15 cellular contexts compared by ENCODE assay signal in the genomic region with DNA sequence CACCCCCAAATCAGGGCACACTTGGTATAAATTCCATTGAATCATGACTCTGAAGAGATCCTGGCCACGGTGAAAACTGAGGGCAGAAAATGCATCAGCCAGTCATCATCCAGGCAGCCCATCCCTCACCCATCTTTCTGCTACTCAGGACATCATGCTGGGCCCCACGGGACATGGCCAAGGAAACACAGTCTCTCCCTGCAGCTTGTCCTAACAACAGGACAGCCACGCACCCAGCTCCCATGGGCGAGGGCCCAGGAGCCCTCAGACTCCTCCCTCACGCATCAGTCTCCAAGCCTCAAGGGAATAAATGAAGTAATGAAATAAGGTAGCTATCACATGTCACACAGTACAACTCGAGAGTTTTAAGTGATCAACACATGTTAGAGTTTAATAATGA. TPM values are rescaled to one million over a fixed set of nuclear protein-coding genes. Genes with fewer than 3 reads are reported as not detected.
DNase-seq lines count a peak whose midpoint lies in the region; ATAC-seq and TF ChIP-seq lines count a peak whose summit lies in the region.
"Had no signal": no experiment of that assay in that cellular context is flagged by ENCODE, and none has a peak within 500 bp of the region (broad histone marks: within the 10 kb centered on the region; RNA-seq: fewer than 3 reads in every experiment).

No MANE protein-coding gene starts in this region.

- peak overlapping the region; percentile 85 for H3K27ac ChIP-seq in naive thymus-derived CD4-positive, alpha-beta T cell (ENCODE audit: low read depth, low read length)
- H3K27ac ChIP-seq in PC-3 (ENCODE audit: low read length) = no peak overlapping the region
- H3K27ac ChIP-seq: transverse colon had no signal

- ATAC-seq in naive thymus-derived CD4-positive, alpha-beta T cell = no peak
- no peak for ATAC-seq in PC-3
- no peak for ATAC-seq in HG03460 (IDR thresholded peaks at IDR 0.05; ENCODE audit: unreplicated experiment)

- no peaks in the 10 kb centered on the region for H4K20me1 ChIP-seq in PC-3 (ENCODE audit: low read length)

- no peaks in the 10 kb centered on the region for H3K9me3 ChIP-seq in naive thymus-derived CD4-positive, alpha-beta T cell (ENCODE audit: control insufficient read depth in 2 of 3, low read length in 3 of 3)
- H3K9me3 ChIP-seq in PC-3 (ENCODE audit: low read length) = no peaks in the 10 kb centered on the region
- H3K9me3 ChIP-seq: HAP-1, sigmoid colon, transverse colon had no signal

- no peak overlapping the region for H3K4me2 ChIP-seq in PC-3 (ENCODE audit: low read length)

- H3K9me3 Mint-ChIP-seq in naive thymus-derived CD4-positive, alpha-beta T cell = no peaks in the 10 kb centered on the region

- H3K4me1 Mint-ChIP-seq in naive thymus-derived CD4-positive, alpha-beta T cell = peaks cover 19 to 66% (median 62%) of the 10 kb centered on the region in 7 donors

- peak overlapping the region; percentile 88 to 99 (median 96) for H3K27ac Mint-ChIP-seq in naive thymus-derived CD4-positive, alpha-beta T cell

- no peaks in the 10 kb centered on the region for H3K27me3 Mint-ChIP-seq in naive thymus-derived CD4-positive, alpha-beta T cell

- H3K36me3 ChIP-seq in naive thymus-derived CD4-positive, alpha-beta T cell (ENCODE audit: control insufficient read depth in 2 of 3, insufficient read depth in 3 of 3, low read length in 3 of 3) = peaks cover 0 to 16% (median 0%) of the 10 kb centered on the region in 3 experiments
- no peaks in the 10 kb centered on the region for H3K36me3 ChIP-seq in PC-3 (ENCODE audit: low read depth, low read length)
- H3K36me3 ChIP-seq: HAP-1, sigmoid colon, transverse colon had no signal

- CTCF ChIA-PET in GM10248 (lab: Yijun Ruan, JAX) (interaction anchor here (0.8 to 15.9 kb wide), 9 partner anchors 13 to 117 kb away, joined by 3 to 509 read pairs (median 38); a partner anchor contains a TSS), PC-3 (lab: Charles Lee) (interaction anchor here (0.6 to 1.5 kb wide), 3 partner anchors 8 to 115 kb away, joined by 3 to 13 read pairs (median 3); no protein-coding TSS in a partner anchor)
- CTCF ChIA-PET in naive thymus-derived CD4-positive, alpha-beta T cell (lab: Charles Lee) = interaction anchor here (0.9 to 12.7 kb wide), 8 partner anchors 11 to 321 kb away, joined by 3 to 315 read pairs (median 11); a partner anchor contains a TSS

- H3K4me1 ChIP-seq in naive thymus-derived CD4-positive, alpha-beta T cell (ENCODE audit: control insufficient read depth in 2 of 2, insufficient read depth in 2 of 2, low read length in 2 of 2) = peaks cover 8 to 32% of the 10 kb centered on the region in 2 donors
- H3K4me1 ChIP-seq in PC-3 (ENCODE audit: insufficient read depth, low read length) = peaks cover 3% of the 10 kb centered on the region; the same call in 1 of the 2 replicates
- H3K4me1 ChIP-seq: HAP-1 had no signal

- H3K36me3 Mint-ChIP-seq in naive thymus-derived CD4-positive, alpha-beta T cell = peaks cover 0 to 26% (median 21%) of the 10 kb centered on the region in 5 donors

- TF ChIP-seq CTCF in GM10248 (IDR thresholded peaks at IDR 0.05; ENCODE audit: control extremely low read depth, extremely low read depth, low read depth, missing control alignments) = no peak
- TF ChIP-seq CTCF in PC-3 (conservative IDR thresholded peaks at IDR 0.05; ENCODE audit: low read depth, low read length) = no peak

- H3K9me2 ChIP-seq in PC-3 (replicated peaks; ENCODE audit: low read length) = no peaks in the 10 kb centered on the region

- no TSS peak for BruUV-seq in PC-3 (replicated peaks; lab: Mats Ljungman, UMichigan)

- no peaks in the 10 kb centered on the region for H3K79me2 ChIP-seq in PC-3 (ENCODE audit: low read length)

- no peaks in the 10 kb centered on the region for H3K27me3 ChIP-seq in naive thymus-derived CD4-positive, alpha-beta T cell (ENCODE audit: control insufficient read depth in 2 of 2, insufficient read depth in 2 of 2, low read length in 2 of 2)
- no peaks in the 10 kb centered on the region for H3K27me3 ChIP-seq in PC-3 (ENCODE audit: low read length)
- H3K27me3 ChIP-seq: sigmoid colon, transverse colon had no signal

- peak; percentile 52 for DNase-seq in NCI-H2107 treated with DMSO at 0.1 percent for 48 hours (lab: John Stamatoyannopoulos, UW; ENCODE audit: unreplicated experiment)
- DNase-seq in NCI-H2107 (lab: John Stamatoyannopoulos, UW) = no peak
- DNase-seq in GM10248 (ENCODE audit: extremely low spot score) = peak; percentile 3
- peak; percentile 51 for DNase-seq in activated CD8-positive, alpha-beta memory T cell treated with anti-CD3 and anti-CD28 coated beads, Interleukin-2, amount 50 U/mL, for 48 hours
- DNase-seq in naive thymus-derived CD4-positive, alpha-beta T cell = peak in 2 of 9 donors; percentile 17 to 30
- no peak for DNase-seq in PC-3
- DNase-seq in NCI-H524 (lab: John Stamatoyannopoulos, UW) = no peak
- DNase-seq: 8988T, DMS79, NCI-H1105, NCI-H526, sigmoid colon, transverse colon had no signal

- no peaks in the 10 kb centered on the region for H3F3A ChIP-seq in PC-3 (ENCODE audit: low read length, unreplicated experiment)

- H3K4me3 Mint-ChIP-seq in naive thymus-derived CD4-positive, alpha-beta T cell = peak overlapping the region; percentile 74 to 94 (median 86)

- peak overlapping the region; percentile 36 for H3K4me3 ChIP-seq in naive thymus-derived CD4-positive, alpha-beta T cell (ENCODE audit: low read length)
- H3K4me3 ChIP-seq in PC-3 (ENCODE audit: low read length) = no peak overlapping the region
- H3K4me3 ChIP-seq: HAP-1, sigmoid colon, transverse colon had no signal

- POLR2A ChIA-PET in GM10248 (lab: Yijun Ruan, JAX) = interaction anchor here (0.5 to 1.7 kb wide), 2 partner anchors 38 to 171 kb away, joined by 5 to 7 read pairs; no protein-coding TSS in a partner anchor
- POLR2A ChIA-PET in naive thymus-derived CD4-positive, alpha-beta T cell (lab: Charles Lee) = interaction anchor here (0.7 to 9.4 kb wide), 10 partner anchors 13 to 181 kb away, joined by 3 to 290 read pairs (median 6); a partner anchor contains a TSS
- POLR2A ChIA-PET in PC-3 (lab: Charles Lee; ENCODE audit: unreplicated experiment) = no interaction called here

- H2AFZ ChIP-seq in PC-3 (ENCODE audit: low read length) = no peak overlapping the region

- intact Hi-C loops in naive thymus-derived CD4-positive, alpha-beta T cell (cut with micrococcal nuclease) = loop anchor here (2.0 to 5.0 kb wide), 4 partner anchors 15 to 472 kb away; a partner anchor contains a TSS
- intact Hi-C loops in PC-3 (cut with micrococcal nuclease) = loop anchor here (2.0 kb wide), 1 partner anchor 117 kb away; no protein-coding TSS in a partner anchor

- no peak overlapping the region for H3K9ac ChIP-seq in PC-3 (ENCODE audit: low read length)

RNA-seq across cellular contexts. Expression of a gene that starts 37.8 kb away (rescaled TPM):
- total RNA-seq in naive thymus-derived CD4-positive, alpha-beta T cell = 100 to 1,000 TPM; 104 to 250 (median 156) TPM
- polyA plus RNA-seq in naive thymus-derived CD4-positive, alpha-beta T cell = 1 to 10 TPM; 4.0 to 7.3 TPM
- 16.3 and 16.4 TPM in 2 replicates for total RNA-seq in PC-3 (2014; rRNA removed)

Comparison
In these comparisons a context has a peak if more than half of its experiments do, and no peak if none do; other contexts are left out.
1. DNase-seq: peak in NCI-H2107 treated with DMSO at 0.1 percent for 48 hours (single experiment), GM10248 (single experiment) and activated CD8-positive, alpha-beta memory T cell treated with anti-CD3 and anti-CD28 coated beads, Interleukin-2, amount 50 U/mL, for 48 hours (single experiment); none in NCI-H2107 (single experiment), PC-3 (single experiment) and NCI-H524 (0 of 2).